In genomic region chr16:65789546-65789945, GRCh38 we compare ENCODE assay signal across 22 cellular contexts.
"Had no signal": no experiment of that assay in that cellular context is flagged by ENCODE, and none has a peak within 500 bp of the region (broad histone marks: within the 10 kb centered on the region; RNA-seq: fewer than 3 reads in every experiment).

No MANE protein-coding gene starts in this region.

- H3K4me1 ChIP-seq: colonic mucosa, gastrocnemius medialis, left lung, lower lobe of right lung had no signal

- H3K4me3 ChIP-seq: colonic mucosa, gastrocnemius medialis, heart right ventricle, left lung, lower lobe of right lung had no signal

- ATAC-seq: effector memory CD8-positive, alpha-beta T cell; esophagus mucosa; gastrocnemius medialis; heart right ventricle; left cardiac atrium; left lung; left ventricle myocardium superior; lower lobe of right lung; naive thymus-derived CD4-positive, alpha-beta T cell had no signal

- DNase-seq: colonic mucosa; cortex of kidney; effector CD8-positive, alpha-beta T cell; effector memory CD8-positive, alpha-beta T cell; endodermal cell; erythroblast; foreskin melanocyte; gastrocnemius medialis; glutamatergic neuron; head of caudate nucleus; heart right ventricle; hippocampal formation; left cardiac atrium; left lung; left ventricle myocardium superior; lower lobe of right lung; mesenchymal stem cell; naive thymus-derived CD4-positive, alpha-beta T cell had no signal

- H3K36me3 ChIP-seq: colonic mucosa, gastrocnemius medialis, heart right ventricle, left lung, lower lobe of right lung had no signal

- H3K27me3 Mint-ChIP-seq: dendritic cell treated with granulocyte-macrophage colony-stimulating factor and Interleukin-4, amounts not matched to agents 40 ng/mL and 50 ng/mL, for 4 days; effector memory CD8-positive, alpha-beta T cell had no signal

- H3K27ac Mint-ChIP-seq: dendritic cell treated with granulocyte-macrophage colony-stimulating factor and Interleukin-4, amounts not matched to agents 40 ng/mL and 50 ng/mL, for 4 days; effector memory CD8-positive, alpha-beta T cell; endodermal cell; mesothelial cell of epicardium had no signal

- H3K9me3 ChIP-seq: colonic mucosa, gastrocnemius medialis, heart right ventricle, left lung, lower lobe of right lung had no signal

- H3K27ac ChIP-seq: colonic mucosa, epithelial cell of prostate, gastrocnemius medialis, heart right ventricle, left lung, lower lobe of right lung had no signal

- H3K9me3 Mint-ChIP-seq: dendritic cell treated with granulocyte-macrophage colony-stimulating factor and Interleukin-4, amounts not matched to agents 40 ng/mL and 50 ng/mL, for 4 days; endodermal cell had no signal

- H3K36me3 Mint-ChIP-seq: mesothelial cell of epicardium; naive thymus-derived CD4-positive, alpha-beta T cell had no signal

- H3K27me3 ChIP-seq: colonic mucosa, gastrocnemius medialis, heart right ventricle, left lung had no signal

- H3K4me3 Mint-ChIP-seq: dendritic cell treated with granulocyte-macrophage colony-stimulating factor and Interleukin-4, amounts not matched to agents 40 ng/mL and 50 ng/mL, for 4 days; effector memory CD8-positive, alpha-beta T cell; endodermal cell; mesothelial cell of epicardium; naive thymus-derived CD4-positive, alpha-beta T cell had no signal

- H3K4me1 Mint-ChIP-seq: endodermal cell; naive thymus-derived CD4-positive, alpha-beta T cell had no signal
